Comparison of ENCODE assay signal across 11 cellular contexts in the genomic region with DNA sequence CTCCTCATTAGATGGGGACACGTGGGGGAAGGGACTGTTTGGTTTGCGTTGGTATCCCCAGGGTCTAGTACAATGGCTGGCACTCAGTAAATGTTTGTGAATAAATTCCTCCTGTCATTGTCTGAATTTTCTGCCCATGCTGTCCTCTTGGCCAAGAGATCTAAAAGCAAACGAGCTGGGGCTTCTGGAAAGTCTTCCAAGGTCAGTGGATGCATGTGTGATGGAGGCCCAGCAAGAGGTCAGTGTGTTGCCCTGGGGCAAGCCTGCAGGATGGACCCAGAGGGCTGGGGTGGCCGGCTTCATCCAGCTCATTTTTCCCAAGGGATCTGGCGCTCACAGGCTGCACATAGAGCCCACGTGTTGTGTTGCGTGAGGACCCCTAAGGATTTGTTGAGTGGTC. TPM values are rescaled to one million over a fixed set of nuclear protein-coding genes. Genes with fewer than 3 reads are reported as not detected.
A peak's percentile ranks its signal among the peaks of the same experiment; 100 is the strongest.
DNase-seq lines count a peak whose midpoint lies in the region; ATAC-seq, FAIRE-seq and TF ChIP-seq lines count a peak whose summit lies in the region.
"Had no signal": no experiment of that assay in that cellular context is flagged by ENCODE, and none has a peak within 500 bp of the region (broad histone marks: within the 10 kb centered on the region; RNA-seq: fewer than 3 reads in every experiment).

No MANE protein-coding gene starts in this region.

- peaks cover 35% of the 10 kb centered on the region for H3K4me1 ChIP-seq in CD8-positive, alpha-beta memory T cell (ENCODE audit: insufficient read depth, low read length)
- peaks cover 32% of the 10 kb centered on the region for H3K4me1 ChIP-seq in Panc1 (ENCODE audit: control insufficient read depth, insufficient read depth, low read length)
- no peaks in the 10 kb centered on the region for H3K4me1 ChIP-seq in iPS-15b (ENCODE audit: control insufficient read depth, insufficient read depth, low read length)
- H3K4me1 ChIP-seq in psoas muscle: no peaks in the 10 kb centered on the region

- CTCF ChIA-PET in CD8-positive, alpha-beta memory T cell (lab: Charles Lee): interaction anchor here (1.8 kb wide), 1 partner anchor 30 kb away, joined by 6 read pairs; a partner anchor contains a TSS
- CTCF ChIA-PET in Panc1 (lab: Charles Lee): no interaction called here

- POLR2A ChIA-PET in CD8-positive, alpha-beta memory T cell (lab: Charles Lee): interaction anchor here (0.6 to 1.3 kb wide), 5 partner anchors 10 to 72 kb away, joined by 3 to 5 read pairs (median 3); a partner anchor contains a TSS
- POLR2A ChIA-PET in Panc1 (lab: Charles Lee): no interaction called here

- intact Hi-C loops in Panc1 (cut with micrococcal nuclease; ENCODE audit: unreplicated experiment) (no loop called here), psoas muscle (cut with DNase I) (no loop called here)

- H3K9me3 Mint-ChIP-seq in CD8-positive, alpha-beta memory T cell: no peaks in the 10 kb centered on the region

- H3K4me1 Mint-ChIP-seq in CD8-positive, alpha-beta memory T cell: peaks cover 42 to 71% (median 63%) of the 10 kb centered on the region in 3 donors

- H3K9ac ChIP-seq in iPS-15b (ENCODE audit: low read depth, low read length): no peak overlapping the region

- H3K27ac Mint-ChIP-seq in CD8-positive, alpha-beta memory T cell: peak overlapping the region; percentile 72 to 96 (median 84)

- no peak for DNase-seq in CD8-positive, alpha-beta memory T cell
- DNase-seq in Panc1 (ENCODE audit: low read depth, low spot score): no peak
- no peak for DNase-seq in psoas muscle
- no peak for DNase-seq in urothelium cell line (ENCODE audit: low spot score)
- DNase-seq in CD1c-positive myeloid dendritic cell (ENCODE audit: extremely low spot score): no peak
- DNase-seq: activated gamma-delta T cell treated with Interleukin-2 at 50 U/mL for 16 hours, MG63, NCI-H526 treated with DMSO at 0.1 percent for 48 hours had no signal

- peak overlapping the region in 6 of 7 donors; percentile 5 to 70 (median 22) for H3K4me3 Mint-ChIP-seq in CD8-positive, alpha-beta memory T cell

- TF ChIP-seq CTCF in Panc1 (IDR thresholded peaks at IDR 0.05) (no peak), psoas muscle (IDR thresholded peaks at IDR 0.05) (no peak)

- no peaks in the 10 kb centered on the region for H3K36me3 ChIP-seq in CD8-positive, alpha-beta memory T cell (ENCODE audit: insufficient read depth, low read length)
- H3K36me3 ChIP-seq in Panc1 (ENCODE audit: control insufficient read depth, insufficient read depth, low read length) (no peaks in the 10 kb centered on the region), iPS-15b (ENCODE audit: control insufficient read depth, insufficient read depth, low read length) (no peaks in the 10 kb centered on the region), psoas muscle (ENCODE audit: insufficient read depth in 1 of 2, low read depth in 1 of 2) (no peaks in the 10 kb centered on the region)
- H3K36me3 ChIP-seq: MG63 had no signal

- no TSS peak for BruUV-seq in Panc1 (replicated peaks; lab: Mats Ljungman, UMichigan)

- H3K27me3 Mint-ChIP-seq in CD8-positive, alpha-beta memory T cell: no peaks in the 10 kb centered on the region

- peak overlapping the region; percentile 40 for H3K27ac ChIP-seq in CD8-positive, alpha-beta memory T cell (ENCODE audit: low read depth, low read length)
- H3K27ac ChIP-seq in Panc1 (ENCODE audit: low read length) (peak overlapping the region; percentile 36), psoas muscle (peak overlapping the region; percentile 97)

- no peaks in the 10 kb centered on the region for H3K27me3 ChIP-seq in CD8-positive, alpha-beta memory T cell (ENCODE audit: insufficient read depth, low read length, poor library complexity, severe bottlenecking)
- H3K27me3 ChIP-seq in Panc1 (ENCODE audit: control insufficient read depth, insufficient read depth, low read length) (no peaks in the 10 kb centered on the region), iPS-15b (ENCODE audit: control insufficient read depth, insufficient read depth, low read length) (peaks cover 20% of the 10 kb centered on the region), psoas muscle (ENCODE audit: insufficient read depth in 3 of 3, low read length in 2 of 3) (no peaks in the 10 kb centered on the region)
- H3K27me3 ChIP-seq: MG63 had no signal

- no peak overlapping the region for H3K4me3 ChIP-seq in CD8-positive, alpha-beta memory T cell (ENCODE audit: low read length)
- H3K4me3 ChIP-seq in Panc1 (ENCODE audit: low read depth in 2 of 2, low read length in 2 of 2) (no peak overlapping the region), iPS-15b (ENCODE audit: low read depth, low read length) (peak overlapping the region; percentile 75), psoas muscle (no peak overlapping the region)
- H3K4me3 ChIP-seq: MG63 had no signal

- in situ Hi-C loops in Panc1 (cut with HindIII; ENCODE audit: low pct_unique_long_range_greater_than_20kb, low sequenced_read_pairs): no loop called here

- WGBS in psoas muscle, 3 donors: 56 to 64% (median 59%) methylated on average over 7 of the region's 7 CpGs

- no peak for FAIRE-seq in urothelium cell line (lab: Jason Lieb, UNC)

- ATAC-seq in Panc1 (no peak), psoas muscle (no peak), HG02623 (IDR thresholded peaks at IDR 0.05; ENCODE audit: unreplicated experiment) (no peak), GM18498 (IDR thresholded peaks at IDR 0.05; ENCODE audit: unreplicated experiment) (no peak)

- H3K36me3 Mint-ChIP-seq in CD8-positive, alpha-beta memory T cell: peaks cover 0 to 6% (median 3%) of the 10 kb centered on the region in 3 donors

- H3K9me3 ChIP-seq in CD8-positive, alpha-beta memory T cell (ENCODE audit: low read length): no peaks in the 10 kb centered on the region
- H3K9me3 ChIP-seq in Panc1 (ENCODE audit: control insufficient read depth, insufficient read depth, low read depth, low read length) (no peaks in the 10 kb centered on the region), iPS-15b (ENCODE audit: control insufficient read depth, insufficient read depth, low read length) (no peaks in the 10 kb centered on the region), psoas muscle (no peaks in the 10 kb centered on the region)
- H3K9me3 ChIP-seq: MG63 had no signal

RNA-seq across cellular contexts. Expression of a gene that starts 30.0 kb away (rescaled TPM):
- total RNA-seq in CD8-positive, alpha-beta memory T cell: 10 to 100 TPM; 25.5 to 27.7 TPM
- polyA plus RNA-seq in CD8-positive, alpha-beta memory T cell: 163 TPM
- total RNA-seq in Panc1 (2021; ENCODE audit: unreplicated experiment): 70.0 TPM
- polyA plus RNA-seq in Panc1 (2012; ENCODE audit: insufficient read length): 74.0 TPM
- 100 to 1,000 TPM in 3 of 4 donors, 10 to 100 TPM in 1; 93.8 to 213 (median 164) TPM for total RNA-seq in psoas muscle
- polyA plus RNA-seq in psoas muscle: 100 to 1,000 TPM in 1 of 3 donors, 10 to 100 TPM in 2; 40.1 to 137 (median 60.0) TPM

Comparison
In these comparisons a context has a peak if more than half of its experiments do, and no peak if none do; other contexts are left out.
1. H3K27ac ChIP-seq: peak in every context shown above with its lines; median percentile 97 in psoas muscle; 40 in CD8-positive, alpha-beta memory T cell; 36 in Panc1.